Comparison of ENCODE assay signal across 1 cellular context in genomic region chr18:13879492-13879891, GRCh38.
TF ChIP-seq lines count a peak whose summit lies in the region.

No MANE protein-coding gene starts in this region.

TF ChIP-seq in GM23338, 12 proteins besides CTCF, POLR2A, EP300 and RAD21 (continued from another document):
- TF ChIP-seq STAT1 (IDR thresholded peaks at IDR 0.05; ENCODE audit: unreplicated experiment) (no peak), ZNF462 (CRISPR knock-in tag; IDR thresholded peaks at IDR 0.05) (no peak)
